Comparison of ENCODE assay signal across 10 cellular contexts in genomic region chr7:151063212-151063561, GRCh38. TPM values are rescaled to one million over a fixed set of nuclear protein-coding genes. Genes with fewer than 3 reads are reported as not detected.
DNase-seq lines count a peak whose midpoint lies in the region; ATAC-seq and TF ChIP-seq lines count a peak whose summit lies in the region.
"Had no signal": no experiment of that assay in that cellular context is flagged by ENCODE, and none has a peak within 500 bp of the region (broad histone marks: within the 10 kb centered on the region; RNA-seq: fewer than 3 reads in every experiment).

No MANE protein-coding gene starts in this region.

- H3K9me3 Mint-ChIP-seq in neural crest cell = no peaks in the 10 kb centered on the region
- H3K9me3 Mint-ChIP-seq in activated CD4-positive, alpha-beta T cell treated with anti-CD3 and anti-CD28 coated beads, Interleukin-2, amount 10 ng/mL, durations not matched to agents 24 days and 14 days = no peaks in the 10 kb centered on the region
- H3K9me3 Mint-ChIP-seq: dendritic cell treated with granulocyte-macrophage colony-stimulating factor and Interleukin-4, amounts not matched to agents 40 ng/mL and 50 ng/mL, for 4 days had no signal

- POLR2A ChIA-PET in AG04450 (lab: Yijun Ruan, JAX) = interaction anchor here (0.6 to 2.0 kb wide), 4 partner anchors 17 to 53 kb away, joined by 3 to 9 read pairs (median 4); partner anchors contain the start of genes ABCB8, AGAP3 and FASTK

- CTCF ChIA-PET in AG04450 (lab: Charles Lee) = interaction anchor here (0.7 to 1.8 kb wide), 5 partner anchors 15 to 101 kb away, joined by 3 to 11 read pairs (median 5); partner anchors contain the start of gene ASIC3

- ATAC-seq in GM19351 (IDR thresholded peaks at IDR 0.05; ENCODE audit: unreplicated experiment) (no peak), HG03025 (IDR thresholded peaks at IDR 0.05; ENCODE audit: low FRiP score, unreplicated experiment) (no peak)

- H3K27ac ChIP-seq in AG04450 (ENCODE audit: low read depth, low read length) = peak overlapping the region; percentile 77

- no peaks in the 10 kb centered on the region for H3K36me3 Mint-ChIP-seq in neural crest cell (ENCODE audit: low read depth)
- peaks cover 17% of the 10 kb centered on the region for H3K36me3 Mint-ChIP-seq in activated CD4-positive, alpha-beta T cell treated with anti-CD3 and anti-CD28 coated beads, Interleukin-2, amount 10 ng/mL, durations not matched to agents 24 days and 14 days (ENCODE audit: low read depth)

- H3K4me1 Mint-ChIP-seq in neural crest cell = peaks cover 31% of the 10 kb centered on the region
- H3K4me1 Mint-ChIP-seq in activated CD4-positive, alpha-beta T cell treated with anti-CD3 and anti-CD28 coated beads, Interleukin-2, amount 10 ng/mL, durations not matched to agents 24 days and 14 days = peaks cover 22% of the 10 kb centered on the region

- H3K27me3 ChIP-seq in AG04450 (ENCODE audit: control insufficient read depth, insufficient read depth, low read length) = no peaks in the 10 kb centered on the region

- no peak for DNase-seq in AG04450 (ENCODE audit: low read depth, low spot score)
- peak; percentile 53 for DNase-seq in RKO (ENCODE audit: low spot score)
- peak; percentile 71 for DNase-seq in fibroblast of the aortic adventitia (ENCODE audit: low read depth)
- DNase-seq in neural crest cell (ENCODE audit: low read depth, low spot score) = no peak
- DNase-seq in activated CD4-positive, alpha-beta T cell treated with anti-CD3 and anti-CD28 coated beads, Interleukin-2, amount 10 ng/mL, durations not matched to agents 24 days and 14 days = no peak
- no peak for DNase-seq in stimulated activated CD4-positive, alpha-beta T cell treated with anti-CD3 and anti-CD28 coated beads, Interleukin-1b, Interleukin-23, amount 100 ng/mL, for 48 hours
- DNase-seq: activated CD8-positive, alpha-beta memory T cell treated with anti-CD3 and anti-CD28 coated beads for 24 hours had no signal

- H3K4me3 ChIP-seq in AG04450 (ENCODE audit: low read depth, low read length) (peak overlapping the region; percentile 10; the same call in 1 of the 2 replicates), fibroblast of the aortic adventitia (ENCODE audit: low read depth, low read length) (peak overlapping the region; percentile 39)

- intact Hi-C loops in activated CD4-positive, alpha-beta T cell treated with anti-CD3 and anti-CD28 coated beads, Interleukin-2, amount 10 ng/mL, durations not matched to agents 24 days and 14 days (cut with micrococcal nuclease) = no loop called here

- no peaks in the 10 kb centered on the region; the same call in 1 of the 2 replicates for H3K9me3 ChIP-seq in AG04450 (ENCODE audit: control insufficient read depth, insufficient read depth, low read length)

- H3K27me3 Mint-ChIP-seq in neural crest cell (ENCODE audit: low read depth) = no peaks in the 10 kb centered on the region
- H3K27me3 Mint-ChIP-seq in activated CD4-positive, alpha-beta T cell treated with anti-CD3 and anti-CD28 coated beads, Interleukin-2, amount 10 ng/mL, durations not matched to agents 24 days and 14 days = no peaks in the 10 kb centered on the region
- H3K27me3 Mint-ChIP-seq: dendritic cell treated with granulocyte-macrophage colony-stimulating factor and Interleukin-4, amounts not matched to agents 40 ng/mL and 50 ng/mL, for 4 days had no signal

- peak overlapping the region; percentile 47 for H3K4me3 Mint-ChIP-seq in neural crest cell
- no peak overlapping the region for H3K4me3 Mint-ChIP-seq in activated CD4-positive, alpha-beta T cell treated with anti-CD3 and anti-CD28 coated beads, Interleukin-2, amount 10 ng/mL, durations not matched to agents 24 days and 14 days
- H3K4me3 Mint-ChIP-seq: dendritic cell treated with granulocyte-macrophage colony-stimulating factor and Interleukin-4, amounts not matched to agents 40 ng/mL and 50 ng/mL, for 4 days had no signal

- no peak for TF ChIP-seq CTCF in AG04450 (IDR thresholded peaks at IDR 0.05; ENCODE audit: low read depth, low read length)
- no peak for TF ChIP-seq CTCF in fibroblast of the aortic adventitia (IDR thresholded peaks at IDR 0.05; ENCODE audit: insufficient read depth, low read length)
- TF ChIP-seq CTCF in neural crest cell (conservative IDR thresholded peaks at IDR 0.05) = no peak

- no peak overlapping the region for H3K27ac Mint-ChIP-seq in neural crest cell (ENCODE audit: unreplicated experiment)
- H3K27ac Mint-ChIP-seq in activated CD4-positive, alpha-beta T cell treated with anti-CD3 and anti-CD28 coated beads, Interleukin-2, amount 10 ng/mL, durations not matched to agents 24 days and 14 days = no peak overlapping the region
- H3K27ac Mint-ChIP-seq: dendritic cell treated with granulocyte-macrophage colony-stimulating factor and Interleukin-4, amounts not matched to agents 40 ng/mL and 50 ng/mL, for 4 days had no signal

RNA-seq across cellular contexts. Expression of gene SLC4A2, which starts 3.8 kb away (rescaled TPM):
- 40.5 and 41.0 TPM in 2 replicates for polyA plus RNA-seq in AG04450 (2011; rRNA removed)
- 49.9 and 58.5 TPM in 2 replicates for polyA minus RNA-seq in AG04450 (2011; rRNA and poly(A)+ RNA removed)
- total RNA-seq in fibroblast of the aortic adventitia (ENCODE audit: low replicate concordance) = 39.7 and 65.4 TPM in 2 replicates
- total RNA-seq in neural crest cell = 139 and 141 TPM in 2 replicates
- total RNA-seq in activated CD4-positive, alpha-beta T cell treated with anti-CD3 and anti-CD28 coated beads, Interleukin-2, amount 10 ng/mL, durations not matched to agents 24 days and 14 days = 115 and 127 TPM in 2 replicates

RNA-seq across cellular contexts. Expression of gene CDK5, which starts 5.5 kb away (rescaled TPM):
- 23.8 and 27.2 TPM in 2 replicates for polyA plus RNA-seq in AG04450 (2011; rRNA removed)
- 26.2 and 30.3 TPM in 2 replicates for polyA minus RNA-seq in AG04450 (2011; rRNA and poly(A)+ RNA removed)
- 16.1 and 28.9 TPM in 2 replicates for total RNA-seq in fibroblast of the aortic adventitia (ENCODE audit: low replicate concordance)
- total RNA-seq in neural crest cell = 38.9 TPM in 2 replicates
- 26.5 and 26.8 TPM in 2 replicates for total RNA-seq in activated CD4-positive, alpha-beta T cell treated with anti-CD3 and anti-CD28 coated beads, Interleukin-2, amount 10 ng/mL, durations not matched to agents 24 days and 14 days

RNA-seq across cellular contexts. Expression of gene ASIC3, which starts 14.9 kb away (rescaled TPM):
- 0.07 and 0.11 TPM in 2 replicates for polyA plus RNA-seq in AG04450 (2011; rRNA removed)
- polyA minus RNA-seq in AG04450 (2011; rRNA and poly(A)+ RNA removed) = not detected in 2 replicates
- total RNA-seq in fibroblast of the aortic adventitia (ENCODE audit: low replicate concordance) (0.18 TPM in 1 of 2 replicates, not detected in the other), neural crest cell (4.7 and 6.0 TPM in 2 replicates)
- 3.5 and 4.0 TPM in 2 replicates for total RNA-seq in activated CD4-positive, alpha-beta T cell treated with anti-CD3 and anti-CD28 coated beads, Interleukin-2, amount 10 ng/mL, durations not matched to agents 24 days and 14 days

RNA-seq across cellular contexts. Expression of gene FASTK, which starts 17.4 kb away (rescaled TPM):
- polyA plus RNA-seq in AG04450 (2011; rRNA removed) = 44.1 and 59.9 TPM in 2 replicates
- polyA minus RNA-seq in AG04450 (2011; rRNA and poly(A)+ RNA removed) = 45.5 and 61.4 TPM in 2 replicates
- total RNA-seq in fibroblast of the aortic adventitia (ENCODE audit: low replicate concordance) = 62.7 and 86.0 TPM in 2 replicates
- 82.4 and 86.1 TPM in 2 replicates for total RNA-seq in neural crest cell
- 90.8 and 92.3 TPM in 2 replicates for total RNA-seq in activated CD4-positive, alpha-beta T cell treated with anti-CD3 and anti-CD28 coated beads, Interleukin-2, amount 10 ng/mL, durations not matched to agents 24 days and 14 days

RNA-seq across cellular contexts. Expression of gene TMUB1, which starts 20.1 kb away (rescaled TPM):
- 9.7 and 11.3 TPM in 2 replicates for polyA plus RNA-seq in AG04450 (2011; rRNA removed)
- 2.3 and 3.9 TPM in 2 replicates for polyA minus RNA-seq in AG04450 (2011; rRNA and poly(A)+ RNA removed)
- 11.7 and 20.2 TPM in 2 replicates for total RNA-seq in fibroblast of the aortic adventitia (ENCODE audit: low replicate concordance)
- total RNA-seq in neural crest cell = 44.9 and 46.5 TPM in 2 replicates
- 53.8 and 59.2 TPM in 2 replicates for total RNA-seq in activated CD4-positive, alpha-beta T cell treated with anti-CD3 and anti-CD28 coated beads, Interleukin-2, amount 10 ng/mL, durations not matched to agents 24 days and 14 days

Comparison
In these comparisons a context has a peak if more than half of its experiments do, and no peak if none do; other contexts are left out.
1. DNase-seq: peak in RKO (single experiment) and fibroblast of the aortic adventitia (single experiment); none in AG04450 (single experiment), neural crest cell (single experiment), activated CD4-positive, alpha-beta T cell treated with anti-CD3 and anti-CD28 coated beads, Interleukin-2, amount 10 ng/mL, durations not matched to agents 24 days and 14 days (single experiment) and stimulated activated CD4-positive, alpha-beta T cell treated with anti-CD3 and anti-CD28 coated beads, Interleukin-1b, Interleukin-23, amount 100 ng/mL, for 48 hours (single experiment).